ENCODE assay signal across 11 cellular contexts in genomic region chr6:2450546-2450945, GRCh38.
DNase-seq lines count a peak whose midpoint lies in the region; ATAC-seq and TF ChIP-seq lines count a peak whose summit lies in the region.
"Had no signal": no experiment of that assay in that cellular context is flagged by ENCODE, and none has a peak within 500 bp of the region (broad histone marks: within the 10 kb centered on the region; RNA-seq: fewer than 3 reads in every experiment).

No MANE protein-coding gene starts in this region.

- intact Hi-C loops in ascending aorta (cut with DNase I): no loop called here

- H3K27me3 ChIP-seq in thoracic aorta (replicated peaks; ENCODE audit: insufficient read depth): no peaks in the 10 kb centered on the region
- H3K27me3 ChIP-seq in ascending aorta: no peaks in the 10 kb centered on the region

- H3K36me3 ChIP-seq in thoracic aorta (no peaks in the 10 kb centered on the region), ascending aorta (no peaks in the 10 kb centered on the region)
- H3K36me3 ChIP-seq: WERI-Rb-1 had no signal

- H3K4me1 ChIP-seq in thoracic aorta (ENCODE audit: control insufficient read depth in 1 of 2, low read depth in 2 of 2) (peaks cover 0 to 27% of the 10 kb centered on the region in 2 donors), ascending aorta (peaks cover 3 to 11% of the 10 kb centered on the region in 2 donors)

- TF ChIP-seq CTCF in epithelial cell of proximal tubule (conservative IDR thresholded peaks at IDR 0.05; ENCODE audit: low read depth, low read length) (peak; percentile 17), thoracic aorta (IDR thresholded peaks at IDR 0.05) (no peak), ascending aorta (IDR thresholded peaks at IDR 0.05) (peak in 1 of 3 experiments; percentile 11)

- no peak for ATAC-seq in thoracic aorta (ENCODE audit: insufficient number of reproducible peaks, low FRiP score, low read depth)

- H3K9me3 ChIP-seq in thoracic aorta (no peaks in the 10 kb centered on the region), ascending aorta (no peaks in the 10 kb centered on the region)

- no peak overlapping the region for H3K4me3 ChIP-seq in epithelial cell of proximal tubule (ENCODE audit: low read depth, low read length)
- peak overlapping the region; percentile 28 for H3K4me3 ChIP-seq in thoracic aorta
- H3K4me3 ChIP-seq in ascending aorta: peak overlapping the region in 1 of 2 donors; percentile 43

- DNase-seq in NCI-H1436 (lab: John Stamatoyannopoulos, UW): peak; percentile 74
- DNase-seq in NCI-H1436 treated with DMSO at 0.1 percent for 48 hours (lab: John Stamatoyannopoulos, UW): no peak
- DNase-seq in NCI-H69 (lab: John Stamatoyannopoulos, UW): peak; percentile 74
- DNase-seq in epithelial cell of proximal tubule (ENCODE audit: low read depth): no peak
- peak; percentile 11 for DNase-seq in thoracic aorta (ENCODE audit: low spot score)
- no peak for DNase-seq in HuH-7 (ENCODE audit: low spot score)
- DNase-seq in ascending aorta (ENCODE audit: low spot score in 2 of 2): no peak
- no peak for DNase-seq in ecto neural progenitor cell (ENCODE audit: low spot score)
- DNase-seq: activated naive CD4-positive, alpha-beta T cell treated with anti-CD3 and anti-CD28 coated beads for 36 hours; WERI-Rb-1 had no signal

- H3K27ac ChIP-seq in thoracic aorta: no peak overlapping the region
- H3K27ac ChIP-seq in ascending aorta: no peak overlapping the region
- H3K27ac ChIP-seq: 22Rv1, WERI-Rb-1 had no signal

Comparison
In these comparisons a context has a peak if more than half of its experiments do, and no peak if none do; other contexts are left out.
1. DNase-seq: peak in NCI-H1436 (single experiment), NCI-H69 (single experiment) and thoracic aorta (single experiment); none in NCI-H1436 treated with DMSO at 0.1 percent for 48 hours (single experiment), epithelial cell of proximal tubule (single experiment), HuH-7 (single experiment), ascending aorta (0 of 2) and ecto neural progenitor cell (single experiment).